Comparison of ENCODE assay signal across 1 cellular context in the genomic region with DNA sequence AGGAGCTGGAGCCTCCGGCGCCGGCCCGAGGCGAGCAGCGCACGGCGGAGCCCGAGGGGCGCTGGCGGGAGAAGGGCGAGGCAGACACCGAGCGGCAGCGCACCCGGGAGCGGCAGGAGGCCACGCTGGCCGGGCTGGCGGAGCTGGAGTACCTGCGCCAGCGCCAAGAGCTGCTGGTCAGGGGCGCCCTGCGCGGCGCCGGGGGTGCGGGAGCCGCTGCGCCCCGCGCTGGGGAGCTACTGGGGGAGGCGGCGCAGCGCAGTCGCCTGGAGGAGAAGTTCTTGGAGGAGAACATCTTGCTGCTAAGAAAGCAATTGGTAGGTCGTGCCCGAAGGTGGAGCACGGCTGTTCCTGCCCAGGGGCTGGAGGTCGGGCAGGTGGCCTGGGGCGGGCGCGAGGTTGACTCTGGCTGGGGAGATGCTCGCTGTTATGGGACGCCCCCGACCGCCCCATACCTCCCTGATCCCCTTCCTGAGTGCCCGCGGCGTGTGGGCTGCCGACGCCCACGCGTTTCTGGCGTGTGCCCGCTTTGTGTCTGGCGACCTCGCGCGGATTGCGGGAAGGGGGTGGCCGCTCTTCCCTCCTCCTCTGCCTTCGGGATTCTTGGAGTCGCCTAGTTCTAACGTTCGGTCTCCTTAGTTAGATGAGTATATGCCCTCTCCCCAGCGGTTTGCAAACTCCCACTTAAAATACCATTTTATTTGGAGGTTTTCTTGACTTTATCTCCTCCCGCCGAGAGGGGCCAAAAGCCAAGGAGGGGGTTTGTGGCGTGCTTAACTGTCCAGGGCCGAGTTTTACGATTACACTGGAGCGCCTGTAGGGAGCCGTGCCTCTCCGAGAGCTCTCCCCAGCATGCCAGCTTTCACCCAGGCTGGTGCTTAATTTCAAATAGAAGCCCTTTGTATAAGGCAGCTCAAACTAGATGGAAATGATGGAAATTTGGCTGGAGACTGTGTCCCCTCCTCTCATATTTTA.
TF ChIP-seq lines count a peak whose summit lies in the region.

No MANE protein-coding gene starts in this region.

TF ChIP-seq in HEK293, 187 proteins besides CTCF, POLR2A, EP300 and RAD21 (continued from another document):
- TF ChIP-seq, protein P1, sequence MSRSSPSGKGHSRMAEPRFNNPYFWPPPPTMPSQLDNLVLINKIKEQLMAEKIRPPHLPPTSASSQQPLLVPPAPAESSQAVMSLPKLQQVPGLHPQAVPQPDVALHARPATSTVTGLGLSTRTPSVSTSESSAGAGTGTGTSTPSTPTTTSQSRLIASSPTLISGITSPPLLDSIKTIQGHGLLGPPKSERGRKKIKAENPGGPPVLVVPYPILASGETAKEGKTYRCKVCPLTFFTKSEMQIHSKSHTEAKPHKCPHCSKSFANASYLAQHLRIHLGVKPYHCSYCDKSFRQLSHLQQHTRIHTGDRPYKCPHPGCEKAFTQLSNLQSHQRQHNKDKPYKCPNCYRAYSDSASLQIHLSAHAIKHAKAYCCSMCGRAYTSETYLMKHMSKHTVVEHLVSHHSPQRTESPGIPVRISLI (tag by site-specific recombination; IDR thresholded peaks at IDR 0.05) = no peak
- TF ChIP-seq SP7 (tag by site-specific recombination; IDR thresholded peaks at IDR 0.05) (peak; percentile 30; the same call in 1 of the 2 replicates), ZNF548 (tag by site-specific recombination; IDR thresholded peaks at IDR 0.05) (no peak), ZBTB7A (tag by site-specific recombination; IDR thresholded peaks at IDR 0.05; ENCODE audit: low read depth) (no peak), ZNF585B (tag by site-specific recombination; IDR thresholded peaks at IDR 0.05) (no peak), ZNF416 (tag by site-specific recombination; IDR thresholded peaks at IDR 0.05) (no peak), HOXC10 (CRISPR knock-in tag; IDR thresholded peaks at IDR 0.05) (no peak), KLF8 (tag by site-specific recombination; IDR thresholded peaks at IDR 0.05) (no peak), KLF1 (tag by site-specific recombination; IDR thresholded peaks at IDR 0.05) (no peak), ZNF146 (tag by site-specific recombination; IDR thresholded peaks at IDR 0.05) (no peak), ZNF768 (tag by site-specific recombination; IDR thresholded peaks at IDR 0.05) (no peak), SCRT1 (tag by site-specific recombination; IDR thresholded peaks at IDR 0.05; ENCODE audit: borderline replicate concordance) (no peak), ZNF544 (tag by site-specific recombination; IDR thresholded peaks at IDR 0.05) (no peak), ZNF335 (tag by site-specific recombination; conservative IDR thresholded peaks at IDR 0.05) (peak; percentile 62), ZBTB1 (tag by site-specific recombination; IDR thresholded peaks at IDR 0.05) (no peak), ZNF654 (tag by site-specific recombination; IDR thresholded peaks at IDR 0.05; ENCODE audit: low read depth) (no peak), ZNF184 (tag by site-specific recombination; IDR thresholded peaks at IDR 0.05) (no peak), EGR2 (tag by site-specific recombination; IDR thresholded peaks at IDR 0.05; ENCODE audit: low read depth) (peak; percentile 91), ZNF549 (tag by site-specific recombination; IDR thresholded peaks at IDR 0.05) (no peak), HOXD13 (CRISPR knock-in tag; IDR thresholded peaks at IDR 0.05; ENCODE audit: borderline replicate concordance) (no peak), ZNF76 (tag by site-specific recombination; IDR thresholded peaks at IDR 0.05; ENCODE audit: borderline replicate concordance, low read depth) (no peak), ZNF621 (tag by site-specific recombination; IDR thresholded peaks at IDR 0.05) (no peak), SP3 (tag by site-specific recombination; IDR thresholded peaks at IDR 0.05) (peak; percentile 71), ZNF791 (tag by site-specific recombination; IDR thresholded peaks at IDR 0.05) (no peak), SP2 (tag by site-specific recombination; IDR thresholded peaks at IDR 0.05) (peak; percentile 56), ZNF266 (tag by site-specific recombination; IDR thresholded peaks at IDR 0.05; ENCODE audit: low read depth) (no peak), ZBTB20 (tag by site-specific recombination; IDR thresholded peaks at IDR 0.05) (peak; percentile 46; the same call in 1 of the 2 replicates), ZNF341 (tag by site-specific recombination; IDR thresholded peaks at IDR 0.05; ENCODE audit: low read depth) (peak; percentile 96), ZNF776 (tag by site-specific recombination; IDR thresholded peaks at IDR 0.05; ENCODE audit: borderline replicate concordance) (no peak), ZSCAN23 (tag by site-specific recombination; IDR thresholded peaks at IDR 0.05) (no peak), ZNF785 (tag by site-specific recombination; IDR thresholded peaks at IDR 0.05) (no peak), ZNF670 (tag by site-specific recombination; IDR thresholded peaks at IDR 0.05; ENCODE audit: low read depth) (no peak), RBAK (tag by site-specific recombination; IDR thresholded peaks at IDR 0.05) (no peak), ZNF10 (tag by site-specific recombination; IDR thresholded peaks at IDR 0.05) (no peak), ZNF174 (tag by site-specific recombination; IDR thresholded peaks at IDR 0.05) (no peak)
- TF ChIP-seq, protein P2, sequence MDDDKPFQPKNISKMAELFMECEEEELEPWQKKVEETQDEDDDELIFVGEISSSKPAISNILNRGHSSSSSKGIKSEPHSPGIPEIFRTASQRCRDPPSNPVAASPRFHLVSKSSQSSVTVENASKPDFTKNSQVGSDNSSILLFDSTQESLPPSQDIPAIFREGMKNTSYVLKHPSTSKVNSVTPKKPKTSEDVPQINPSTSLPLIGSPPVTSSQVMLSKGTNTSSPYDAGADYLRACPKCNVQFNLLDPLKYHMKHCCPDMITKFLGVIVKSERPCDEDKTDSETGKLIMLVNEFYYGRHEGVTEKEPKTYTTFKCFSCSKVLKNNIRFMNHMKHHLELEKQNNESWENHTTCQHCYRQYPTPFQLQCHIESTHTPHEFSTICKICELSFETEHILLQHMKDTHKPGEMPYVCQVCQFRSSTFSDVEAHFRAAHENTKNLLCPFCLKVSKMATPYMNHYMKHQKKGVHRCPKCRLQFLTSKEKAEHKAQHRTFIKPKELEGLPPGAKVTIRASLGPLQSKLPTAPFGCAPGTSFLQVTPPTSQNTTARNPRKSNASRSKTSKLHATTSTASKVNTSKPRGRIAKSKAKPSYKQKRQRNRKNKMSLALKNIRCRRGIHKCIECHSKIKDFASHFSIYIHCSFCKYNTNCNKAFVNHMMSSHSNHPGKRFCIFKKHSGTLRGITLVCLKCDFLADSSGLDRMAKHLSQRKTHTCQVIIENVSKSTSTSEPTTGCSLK (tag by site-specific recombination; IDR thresholded peaks at IDR 0.05) = no peak
- TF ChIP-seq, protein P3, sequence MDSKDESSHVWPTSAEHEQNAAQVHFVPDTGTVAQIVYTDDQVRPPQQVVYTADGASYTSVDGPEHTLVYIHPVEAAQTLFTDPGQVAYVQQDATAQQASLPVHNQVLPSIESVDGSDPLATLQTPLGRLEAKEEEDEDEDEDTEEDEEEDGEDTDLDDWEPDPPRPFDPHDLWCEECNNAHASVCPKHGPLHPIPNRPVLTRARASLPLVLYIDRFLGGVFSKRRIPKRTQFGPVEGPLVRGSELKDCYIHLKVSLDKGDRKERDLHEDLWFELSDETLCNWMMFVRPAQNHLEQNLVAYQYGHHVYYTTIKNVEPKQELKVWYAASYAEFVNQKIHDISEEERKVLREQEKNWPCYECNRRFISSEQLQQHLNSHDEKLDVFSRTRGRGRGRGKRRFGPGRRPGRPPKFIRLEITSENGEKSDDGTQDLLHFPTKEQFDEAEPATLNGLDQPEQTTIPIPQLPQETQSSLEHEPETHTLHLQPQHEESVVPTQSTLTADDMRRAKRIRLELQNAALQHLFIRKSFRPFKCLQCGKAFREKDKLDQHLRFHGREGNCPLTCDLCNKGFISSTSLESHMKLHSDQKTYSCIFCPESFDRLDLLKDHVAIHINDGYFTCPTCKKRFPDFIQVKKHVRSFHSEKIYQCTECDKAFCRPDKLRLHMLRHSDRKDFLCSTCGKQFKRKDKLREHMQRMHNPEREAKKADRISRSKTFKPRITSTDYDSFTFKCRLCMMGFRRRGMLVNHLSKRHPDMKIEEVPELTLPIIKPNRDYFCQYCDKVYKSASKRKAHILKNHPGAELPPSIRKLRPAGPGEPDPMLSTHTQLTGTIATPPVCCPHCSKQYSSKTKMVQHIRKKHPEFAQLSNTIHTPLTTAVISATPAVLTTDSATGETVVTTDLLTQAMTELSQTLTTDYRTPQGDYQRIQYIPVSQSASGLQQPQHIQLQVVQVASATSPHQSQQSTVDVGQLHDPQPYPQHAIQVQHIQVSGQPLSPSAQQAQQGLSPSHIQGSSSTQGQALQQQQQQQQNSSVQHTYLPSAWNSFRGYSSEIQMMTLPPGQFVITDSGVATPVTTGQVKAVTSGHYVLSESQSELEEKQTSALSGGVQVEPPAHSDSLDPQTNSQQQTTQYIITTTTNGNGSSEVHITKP (tag by site-specific recombination; IDR thresholded peaks at IDR 0.05) = peak; percentile 47; the same call in 1 of the 2 replicates
- TF ChIP-seq, protein P4, sequence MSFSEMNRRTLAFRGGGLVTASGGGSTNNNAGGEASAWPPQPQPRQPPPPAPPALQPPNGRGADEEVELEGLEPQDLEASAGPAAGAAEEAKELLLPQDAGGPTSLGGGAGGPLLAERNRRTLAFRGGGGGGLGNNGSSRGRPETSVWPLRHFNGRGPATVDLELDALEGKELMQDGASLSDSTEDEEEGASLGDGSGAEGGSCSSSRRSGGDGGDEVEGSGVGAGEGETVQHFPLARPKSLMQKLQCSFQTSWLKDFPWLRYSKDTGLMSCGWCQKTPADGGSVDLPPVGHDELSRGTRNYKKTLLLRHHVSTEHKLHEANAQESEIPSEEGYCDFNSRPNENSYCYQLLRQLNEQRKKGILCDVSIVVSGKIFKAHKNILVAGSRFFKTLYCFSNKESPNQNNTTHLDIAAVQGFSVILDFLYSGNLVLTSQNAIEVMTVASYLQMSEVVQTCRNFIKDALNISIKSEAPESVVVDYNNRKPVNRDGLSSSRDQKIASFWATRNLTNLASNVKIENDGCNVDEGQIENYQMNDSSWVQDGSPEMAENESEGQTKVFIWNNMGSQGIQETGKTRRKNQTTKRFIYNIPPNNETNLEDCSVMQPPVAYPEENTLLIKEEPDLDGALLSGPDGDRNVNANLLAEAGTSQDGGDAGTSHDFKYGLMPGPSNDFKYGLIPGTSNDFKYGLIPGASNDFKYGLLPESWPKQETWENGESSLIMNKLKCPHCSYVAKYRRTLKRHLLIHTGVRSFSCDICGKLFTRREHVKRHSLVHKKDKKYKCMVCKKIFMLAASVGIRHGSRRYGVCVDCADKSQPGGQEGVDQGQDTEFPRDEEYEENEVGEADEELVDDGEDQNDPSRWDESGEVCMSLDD (tag by site-specific recombination; IDR thresholded peaks at IDR 0.05) = peak; percentile 42; the same call in 1 of the 2 replicates
- TF ChIP-seq, protein P5, sequence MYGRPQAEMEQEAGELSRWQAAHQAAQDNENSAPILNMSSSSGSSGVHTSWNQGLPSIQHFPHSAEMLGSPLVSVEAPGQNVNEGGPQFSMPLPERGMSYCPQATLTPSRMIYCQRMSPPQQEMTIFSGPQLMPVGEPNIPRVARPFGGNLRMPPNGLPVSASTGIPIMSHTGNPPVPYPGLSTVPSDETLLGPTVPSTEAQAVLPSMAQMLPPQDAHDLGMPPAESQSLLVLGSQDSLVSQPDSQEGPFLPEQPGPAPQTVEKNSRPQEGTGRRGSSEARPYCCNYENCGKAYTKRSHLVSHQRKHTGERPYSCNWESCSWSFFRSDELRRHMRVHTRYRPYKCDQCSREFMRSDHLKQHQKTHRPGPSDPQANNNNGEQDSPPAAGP (tag by site-specific recombination; IDR thresholded peaks at IDR 0.05) = no peak
- TF ChIP-seq, protein P6, sequence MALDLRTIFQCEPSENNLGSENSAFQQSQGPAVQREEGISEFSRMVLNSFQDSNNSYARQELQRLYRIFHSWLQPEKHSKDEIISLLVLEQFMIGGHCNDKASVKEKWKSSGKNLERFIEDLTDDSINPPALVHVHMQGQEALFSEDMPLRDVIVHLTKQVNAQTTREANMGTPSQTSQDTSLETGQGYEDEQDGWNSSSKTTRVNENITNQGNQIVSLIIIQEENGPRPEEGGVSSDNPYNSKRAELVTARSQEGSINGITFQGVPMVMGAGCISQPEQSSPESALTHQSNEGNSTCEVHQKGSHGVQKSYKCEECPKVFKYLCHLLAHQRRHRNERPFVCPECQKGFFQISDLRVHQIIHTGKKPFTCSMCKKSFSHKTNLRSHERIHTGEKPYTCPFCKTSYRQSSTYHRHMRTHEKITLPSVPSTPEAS (tag by site-specific recombination; IDR thresholded peaks at IDR 0.05) = no peak
- TF ChIP-seq, protein P7, sequence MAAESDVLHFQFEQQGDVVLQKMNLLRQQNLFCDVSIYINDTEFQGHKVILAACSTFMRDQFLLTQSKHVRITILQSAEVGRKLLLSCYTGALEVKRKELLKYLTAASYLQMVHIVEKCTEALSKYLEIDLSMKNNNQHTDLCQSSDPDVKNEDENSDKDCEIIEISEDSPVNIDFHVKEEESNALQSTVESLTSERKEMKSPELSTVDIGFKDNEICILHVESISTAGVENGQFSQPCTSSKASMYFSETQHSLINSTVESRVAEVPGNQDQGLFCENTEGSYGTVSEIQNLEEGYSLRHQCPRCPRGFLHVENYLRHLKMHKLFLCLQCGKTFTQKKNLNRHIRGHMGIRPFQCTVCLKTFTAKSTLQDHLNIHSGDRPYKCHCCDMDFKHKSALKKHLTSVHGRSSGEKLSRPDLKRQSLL (tag by site-specific recombination; IDR thresholded peaks at IDR 0.05) = no peak
